ENCODE assay signal across 8 cellular contexts in the genomic region with DNA sequence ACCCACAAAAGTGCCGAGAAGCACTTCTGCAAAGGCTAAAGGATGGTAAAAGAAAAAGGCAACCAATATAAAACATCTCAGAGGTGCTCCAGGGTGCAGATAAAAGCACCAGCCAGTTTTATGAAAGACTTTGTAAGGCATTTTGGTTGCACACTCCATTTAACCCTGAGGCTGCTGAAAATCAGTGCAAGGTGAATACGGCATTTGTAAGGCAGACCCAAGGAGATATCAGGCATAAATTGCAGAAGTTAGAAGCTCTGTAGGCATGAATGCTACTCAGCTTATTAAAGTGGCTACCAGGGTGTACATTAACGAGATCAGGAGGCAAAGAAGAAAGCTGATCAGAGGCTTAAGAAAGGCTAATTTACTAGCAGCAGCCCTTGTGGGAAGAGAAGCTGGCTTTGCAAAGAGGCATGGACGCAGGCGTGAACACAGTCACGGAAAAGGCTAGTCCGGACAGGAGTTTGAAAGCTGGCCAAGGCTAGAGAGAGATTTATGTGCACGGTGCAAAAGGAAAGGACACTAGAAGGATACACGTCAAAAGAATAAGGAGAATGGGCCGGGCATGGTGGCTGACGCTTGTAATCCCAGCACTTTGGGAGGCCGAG.
DNase-seq lines count a peak whose midpoint lies in the region; TF ChIP-seq lines count a peak whose summit lies in the region.

No MANE protein-coding gene starts in this region.

- H3K4me1 ChIP-seq in NT2/D1 (ENCODE audit: insufficient read depth, insufficient read length): peaks cover 14% of the 10 kb centered on the region
- H3K4me1 ChIP-seq in endocrine pancreas (ENCODE audit: control insufficient read depth, insufficient read depth, low read length): no peaks in the 10 kb centered on the region

- no peaks in the 10 kb centered on the region for H3K27me3 Mint-ChIP-seq in nephron (ENCODE audit: low read depth)

- peaks cover 12% of the 10 kb centered on the region; the same call in 1 of the 2 replicates for H3K9me3 ChIP-seq in NT2/D1 (ENCODE audit: insufficient read depth, low read length)
- no peaks in the 10 kb centered on the region for H3K9me3 ChIP-seq in endocrine pancreas (ENCODE audit: control insufficient read depth, low read length)

- no peak for TF ChIP-seq CTCF in nephron (IDR thresholded peaks at IDR 0.05; ENCODE audit: unreplicated experiment in 3 of 3)

- H3K4me1 Mint-ChIP-seq in nephron: peaks cover 36% of the 10 kb centered on the region

- peak; percentile 8 for DNase-seq in CD1c-positive myeloid dendritic cell (ENCODE audit: extremely low spot score)
- no peak for DNase-seq in NT2/D1 (ENCODE audit: low read depth, low spot score)
- no peak for DNase-seq in NCI-H446 treated with DMSO at 0.1 percent for 48 hours (lab: John Stamatoyannopoulos, UW)
- no peak for DNase-seq in HuH-7 (ENCODE audit: low spot score)
- DNase-seq in posterior cingulate gyrus: no peak
- no peak for DNase-seq in 8988T

- peak overlapping the region; percentile 67 to 71 (median 68) for H3K4me3 Mint-ChIP-seq in nephron

- intact Hi-C loops in posterior cingulate gyrus (cut with DNase I): no loop called here

- H3K36me3 ChIP-seq in NT2/D1 (ENCODE audit: insufficient read depth, insufficient read length, low read length) (no peaks in the 10 kb centered on the region), endocrine pancreas (ENCODE audit: control insufficient read depth, insufficient read depth, low read length) (no peaks in the 10 kb centered on the region)

- H3K27ac Mint-ChIP-seq in nephron: peak overlapping the region; percentile 96 to 98 (median 97)

- H3K4me3 ChIP-seq in NT2/D1 (ENCODE audit: insufficient read length, low read depth) (no peak overlapping the region), endocrine pancreas (ENCODE audit: control insufficient read depth, insufficient read depth, low read length) (peak overlapping the region; percentile 79)

- H3K36me3 Mint-ChIP-seq in nephron (ENCODE audit: low read depth): no peaks in the 10 kb centered on the region

- peak overlapping the region; percentile 71 for H3K9ac ChIP-seq in NT2/D1 (ENCODE audit: insufficient read length, low read depth)
- H3K9ac ChIP-seq in endocrine pancreas (ENCODE audit: control insufficient read depth, insufficient read depth, low read length): no peak overlapping the region

- peaks cover 9% of the 10 kb centered on the region for H3K9me3 Mint-ChIP-seq in nephron

- no peaks in the 10 kb centered on the region for H3K27me3 ChIP-seq in NT2/D1 (ENCODE audit: insufficient read depth, insufficient read length)
- H3K27me3 ChIP-seq in endocrine pancreas (ENCODE audit: control insufficient read depth, insufficient read depth, low read length): no peaks in the 10 kb centered on the region
